ENCODE assay signal across 21 cellular contexts in the genomic region with DNA sequence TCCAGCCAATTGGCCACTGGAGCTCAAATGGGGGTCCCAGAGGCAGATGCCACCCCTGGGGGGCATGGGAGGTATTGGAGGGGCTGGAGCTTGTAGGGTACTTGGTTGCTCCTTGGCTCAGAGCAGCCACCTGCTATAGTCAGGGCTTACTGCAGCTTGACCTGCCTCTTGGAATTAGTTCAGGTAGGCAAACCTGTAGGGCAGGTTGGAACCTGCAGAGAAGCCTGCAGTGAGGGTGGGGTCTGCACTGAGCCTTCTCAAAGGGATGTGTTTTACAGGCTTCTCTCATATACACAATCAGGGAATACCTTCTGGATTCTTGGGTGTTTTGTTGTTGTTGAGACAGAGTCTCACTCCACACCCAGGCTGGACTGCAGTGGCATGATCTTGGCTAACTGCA.
DNase-seq lines count a peak whose midpoint lies in the region; ATAC-seq, FAIRE-seq and TF ChIP-seq lines count a peak whose summit lies in the region.
"Had no signal": no experiment of that assay in that cellular context is flagged by ENCODE, and none has a peak within 500 bp of the region (broad histone marks: within the 10 kb centered on the region; RNA-seq: fewer than 3 reads in every experiment).

No MANE protein-coding gene starts in this region.

- no peak overlapping the region for H3K18ac ChIP-seq in H1 (ENCODE audit: extremely low read depth, low read length)
- H3K18ac ChIP-seq in trophoblast cell (ENCODE audit: low read length): no peak overlapping the region

- no peak overlapping the region for H2BK5ac ChIP-seq in H1 (ENCODE audit: low read depth, low read length)
- no peak overlapping the region for H2BK5ac ChIP-seq in trophoblast cell (ENCODE audit: low read depth, low read length, poor library complexity)

- H3K27me3 Mint-ChIP-seq in activated CD4-positive, alpha-beta T cell treated with anti-CD3 and anti-CD28 coated beads, Interleukin-2, amount 10 ng/mL, durations not matched to agents 7 days and 5 days: no peaks in the 10 kb centered on the region

- H2AK5ac ChIP-seq in H1 (ENCODE audit: low read depth, low read length) (no peak overlapping the region), trophoblast cell (ENCODE audit: low read length) (no peak overlapping the region)

- no peak for TF ChIP-seq RAD21 in H1 (IDR thresholded peaks at IDR 0.05 in 1 of 2, conservative IDR thresholded peaks at IDR 0.05 in 1 of 2; ENCODE audit: low read depth in 2 of 2, low read length in 2 of 2)

- peak overlapping the region in 1 of 2 experiments; percentile 17; a peak in 1 of 4 replicates for H3K4me2 ChIP-seq in H1 (ENCODE audit: insufficient read depth in 1 of 2, low read depth in 2 of 2, low read length in 2 of 2)
- no peak overlapping the region for H3K4me2 ChIP-seq in trophoblast cell (ENCODE audit: low read length)
- H3K4me2 ChIP-seq: KMS-11 had no signal

- H3K4me1 ChIP-seq in H1 (replicated peaks in 1 of 4; ENCODE audit: control insufficient read depth in 3 of 4, insufficient read depth in 4 of 4, low read length in 3 of 4) (peaks cover 4 to 11% (median 5%) of the 10 kb centered on the region in 4 experiments; a peak in 4 of 7 replicates), trophoblast cell (ENCODE audit: control insufficient read depth in 1 of 2, insufficient read depth in 2 of 2, low read length in 2 of 2) (peaks cover 5 to 9% of the 10 kb centered on the region in 2 experiments), HAP-1 (no peaks in the 10 kb centered on the region)
- H3K4me1 ChIP-seq: stomach had no signal

- FAIRE-seq in H1 (lab: Jason Lieb, UNC): no peak
- FAIRE-seq: endothelial cell of umbilical vein had no signal

- H3K27ac Mint-ChIP-seq in activated CD4-positive, alpha-beta T cell treated with anti-CD3 and anti-CD28 coated beads, Interleukin-2, amount 10 ng/mL, durations not matched to agents 7 days and 5 days: no peak overlapping the region
- H3K27ac Mint-ChIP-seq: dendritic cell treated with granulocyte-macrophage colony-stimulating factor and Interleukin-4, amounts not matched to agents 40 ng/mL and 50 ng/mL, for 4 days; natural killer cell treated with Interleukin-12 subunit alpha and Interleukin-12 subunit beta and Interleukin-15 and Interleukin-18, amount 100 ng/mL, for 72 hours had no signal

- CTCF ChIA-PET in H1 (lab: Charles Lee; ENCODE audit: partially characterized antibody): interaction anchor here (0.8 to 2.8 kb wide), 11 partner anchors 8 to 233 kb away, joined by 3 to 20 read pairs (median 4); no protein-coding TSS in a partner anchor
- CTCF ChIA-PET in activated CD4-positive, alpha-beta T cell treated with anti-CD3 and anti-CD28 coated beads, Interleukin-2, amount 10 ng/mL, durations not matched to agents 7 days and 5 days (lab: Charles Lee): no interaction called here

- H3K9me3 ChIP-seq in H1 (ENCODE audit: insufficient read depth in 2 of 2, low read depth in 1 of 2, low read length in 1 of 2) (no peaks in the 10 kb centered on the region), trophoblast cell (ENCODE audit: insufficient read depth, low read depth, low read length) (no peaks in the 10 kb centered on the region), HAP-1 (no peaks in the 10 kb centered on the region)
- H3K9me3 ChIP-seq: stomach had no signal

- H4K91ac ChIP-seq in H1 (replicated peaks; ENCODE audit: insufficient read length, low read length) (no peak overlapping the region), trophoblast cell (ENCODE audit: low read depth, low read length) (no peak overlapping the region)

- POLR2A ChIA-PET in H1 (lab: Charles Lee; ENCODE audit: partially characterized antibody): interaction anchor here (0.8 to 1.3 kb wide), 3 partner anchors 9 to 124 kb away, joined by 3 read pairs; no protein-coding TSS in a partner anchor
- POLR2A ChIA-PET in activated CD4-positive, alpha-beta T cell treated with anti-CD3 and anti-CD28 coated beads, Interleukin-2, amount 10 ng/mL, durations not matched to agents 7 days and 5 days (lab: Charles Lee): no interaction called here

- H4K8ac ChIP-seq in H1 (ENCODE audit: extremely low read depth, insufficient read depth, low read length): no peak overlapping the region; the same call in 1 of the 2 replicates
- no peak overlapping the region for H4K8ac ChIP-seq in trophoblast cell (ENCODE audit: low read depth, low read length)

- no peaks in the 10 kb centered on the region for H3K27me3 ChIP-seq in H1 (replicated peaks in 1 of 4; ENCODE audit: control insufficient read depth in 3 of 4, extremely low read depth in 1 of 4, insufficient read depth in 3 of 4, low read length in 3 of 4)
- H3K27me3 ChIP-seq in trophoblast cell (ENCODE audit: insufficient read depth, low read length): no peaks in the 10 kb centered on the region
- no peaks in the 10 kb centered on the region for H3K27me3 ChIP-seq in HAP-1 (ENCODE audit: low read depth)
- H3K27me3 ChIP-seq: stomach had no signal

- no peaks in the 10 kb centered on the region for H4K20me1 ChIP-seq in H1 (replicated peaks in 1 of 2; ENCODE audit: control insufficient read depth in 1 of 2, insufficient read depth in 2 of 2, low read length in 2 of 2)

- in situ Hi-C loops in HAP-1 (cut with MboI; ENCODE audit: low sequenced_read_pairs): loop anchor here (25.0 kb wide), 1 partner anchor 460 kb away; no protein-coding TSS in a partner anchor

- no peak for TF ChIP-seq POLR2A in H1 (IDR thresholded peaks at IDR 0.05; ENCODE audit: control extremely low read depth in 1 of 2, low read depth in 2 of 2, low read length in 2 of 2)

- TF ChIP-seq EP300 in H1 (IDR thresholded peaks at IDR 0.05; ENCODE audit: borderline replicate concordance in 1 of 2, low read depth in 2 of 2, low read length in 2 of 2): no peak

- H2BK20ac ChIP-seq in H1 (ENCODE audit: low read length): no peak overlapping the region

- H3K56ac ChIP-seq in H1 (replicated peaks; ENCODE audit: insufficient read length, low read depth, low read length): no peak overlapping the region

- H3K79me2 ChIP-seq in H1 (ENCODE audit: control insufficient read depth in 1 of 2, insufficient read depth in 2 of 2, low read length in 2 of 2): no peaks in the 10 kb centered on the region
- H3K79me2 ChIP-seq in trophoblast cell (ENCODE audit: control insufficient read depth, insufficient read depth, low read length, poor library complexity): no peaks in the 10 kb centered on the region

- TF ChIP-seq CTCF in LNCaP clone FGC (IDR thresholded peaks at IDR 0.05; ENCODE audit: control insufficient read depth, extremely low read depth, insufficient read depth) (no peak), H1 (IDR thresholded peaks at IDR 0.05; ENCODE audit: control extremely low read depth in 1 of 3, insufficient read depth in 1 of 3, low read depth in 1 of 3, low read length in 3 of 3) (no peak)

- peak; percentile 34 for DNase-seq in NCI-H146 (lab: John Stamatoyannopoulos, UW)
- DNase-seq in NCI-H146 treated with DMSO at 0.1 percent for 48 hours (lab: John Stamatoyannopoulos, UW; ENCODE audit: unreplicated experiment): no peak
- peak; percentile 62 for DNase-seq in LNCaP clone FGC (ENCODE audit: low read depth)
- peak in 1 of 2 experiments; percentile 52 for DNase-seq in H1 (ENCODE audit: low read depth in 1 of 2, low spot score in 2 of 2)
- DNase-seq in trophoblast cell: peak; percentile 44 to 54
- DNase-seq in activated CD4-positive, alpha-beta T cell treated with anti-CD3 and anti-CD28 coated beads, Interleukin-2, amount 10 ng/mL, durations not matched to agents 7 days and 5 days: no peak
- no peak for DNase-seq in HAP-1 (ENCODE audit: low spot score in 2 of 2)
- DNase-seq: activated CD4-positive, alpha-beta T cell treated with anti-CD3 and anti-CD28 coated beads, Interleukin-2, amount 50 U/mL, for 1 hour; activated gamma-delta T cell; C1 segment of cervical spinal cord; DND-41; foreskin melanocyte; NCI-H1048; stimulated activated CD4-positive, alpha-beta T cell treated with anti-CD3 and anti-CD28 coated beads, Interleukin-2, amount 100 ng/mL, for 48 hours; stomach had no signal

- H4K5ac ChIP-seq in H1 (ENCODE audit: insufficient read length, low read depth, low read length): no peak overlapping the region

- H3K27ac ChIP-seq in H1 (ENCODE audit: low read depth, low read length) (no peak overlapping the region), trophoblast cell (ENCODE audit: low read depth, low read length) (no peak overlapping the region)
- H3K27ac ChIP-seq: KMS-11, stomach had no signal

- H2BK120ac ChIP-seq in H1 (replicated peaks; ENCODE audit: low read depth, low read length): no peak overlapping the region
- no peak overlapping the region for H2BK120ac ChIP-seq in trophoblast cell (ENCODE audit: insufficient read depth, low read length, poor library complexity)

- H3K4me3 Mint-ChIP-seq in activated CD4-positive, alpha-beta T cell treated with anti-CD3 and anti-CD28 coated beads, Interleukin-2, amount 10 ng/mL, durations not matched to agents 7 days and 5 days: no peak overlapping the region
- H3K4me3 Mint-ChIP-seq: dendritic cell treated with granulocyte-macrophage colony-stimulating factor and Interleukin-4, amounts not matched to agents 40 ng/mL and 50 ng/mL, for 4 days; natural killer cell treated with Interleukin-12 subunit alpha and Interleukin-12 subunit beta and Interleukin-15 and Interleukin-18, amount 100 ng/mL, for 72 hours had no signal

- H3K9ac ChIP-seq in H1 (replicated peaks in 1 of 4; ENCODE audit: extremely low read depth in 1 of 4, low read depth in 3 of 4, low read length in 3 of 4): no peak overlapping the region
- H3K9ac ChIP-seq in trophoblast cell (ENCODE audit: low read length): no peak overlapping the region
- H3K9ac ChIP-seq: KMS-11 had no signal

- H3K4ac ChIP-seq in H1 (replicated peaks; ENCODE audit: insufficient read length, low read depth, low read length) (no peak overlapping the region), trophoblast cell (ENCODE audit: low read depth, low read length) (no peak overlapping the region)

- H3K14ac ChIP-seq in H1 (ENCODE audit: insufficient read length) (no peak overlapping the region), trophoblast cell (ENCODE audit: low read length) (no peak overlapping the region)

- no peak overlapping the region for H3K23ac ChIP-seq in H1 (ENCODE audit: insufficient read length)
- no peak overlapping the region for H3K23ac ChIP-seq in trophoblast cell (ENCODE audit: low read length)

- no peaks in the 10 kb centered on the region for H3K36me3 ChIP-seq in H1 (ENCODE audit: control insufficient read depth in 2 of 4, insufficient read depth in 4 of 4, low read length in 3 of 4)
- no peaks in the 10 kb centered on the region for H3K36me3 ChIP-seq in trophoblast cell (ENCODE audit: control insufficient read depth in 1 of 2, insufficient read depth in 2 of 2, low read length in 2 of 2)
- no peaks in the 10 kb centered on the region for H3K36me3 ChIP-seq in HAP-1 (replicated peaks)
- H3K36me3 ChIP-seq: stomach had no signal

- H2BK15ac ChIP-seq in H1 (ENCODE audit: low read length): no peak overlapping the region

- H2BK12ac ChIP-seq in H1 (ENCODE audit: low read depth, low read length) (no peak overlapping the region), trophoblast cell (ENCODE audit: low read length) (no peak overlapping the region)

- no peaks in the 10 kb centered on the region for H3K23me2 ChIP-seq in H1 (ENCODE audit: low read depth, low read length)

- H2AFZ ChIP-seq in H1 (ENCODE audit: low read length) (no peak overlapping the region), trophoblast cell (ENCODE audit: insufficient read depth, low read length, poor library complexity) (no peak overlapping the region)

- peaks cover 2% of the 10 kb centered on the region for H3K4me1 Mint-ChIP-seq in activated CD4-positive, alpha-beta T cell treated with anti-CD3 and anti-CD28 coated beads, Interleukin-2, amount 10 ng/mL, durations not matched to agents 7 days and 5 days

- H3K36me3 Mint-ChIP-seq in activated CD4-positive, alpha-beta T cell treated with anti-CD3 and anti-CD28 coated beads, Interleukin-2, amount 10 ng/mL, durations not matched to agents 7 days and 5 days (ENCODE audit: low read depth): no peaks in the 10 kb centered on the region
- H3K36me3 Mint-ChIP-seq: natural killer cell treated with Interleukin-12 subunit alpha and Interleukin-12 subunit beta and Interleukin-15 and Interleukin-18, amount 100 ng/mL, for 72 hours had no signal

- no peaks in the 10 kb centered on the region for H3K79me1 ChIP-seq in H1 (ENCODE audit: low read depth, low read length)
- H3K79me1 ChIP-seq in trophoblast cell (ENCODE audit: low read length): no peaks in the 10 kb centered on the region

- H3K4me3 ChIP-seq in LNCaP clone FGC (ENCODE audit: low read depth, low read length): no peak overlapping the region
- H3K4me3 ChIP-seq in H1 (ENCODE audit: extremely low read depth in 1 of 4, insufficient read depth in 2 of 4, low read depth in 3 of 4, low read length in 4 of 4): no peak overlapping the region
- H3K4me3 ChIP-seq in trophoblast cell (ENCODE audit: low read depth, low read length): no peak overlapping the region
- no peak overlapping the region for H3K4me3 ChIP-seq in HAP-1
- H3K4me3 ChIP-seq: skin epidermis, stomach had no signal

- H3K9me3 Mint-ChIP-seq in activated CD4-positive, alpha-beta T cell treated with anti-CD3 and anti-CD28 coated beads, Interleukin-2, amount 10 ng/mL, durations not matched to agents 7 days and 5 days: no peaks in the 10 kb centered on the region
- H3K9me3 Mint-ChIP-seq: dendritic cell treated with granulocyte-macrophage colony-stimulating factor and Interleukin-4, amounts not matched to agents 40 ng/mL and 50 ng/mL, for 4 days; natural killer cell treated with Interleukin-12 subunit alpha and Interleukin-12 subunit beta and Interleukin-15 and Interleukin-18, amount 100 ng/mL, for 72 hours had no signal

- ATAC-seq in HG03139 (IDR thresholded peaks at IDR 0.05; ENCODE audit: unreplicated experiment): no peak
- ATAC-seq: natural killer cell treated with Interleukin-12 subunit alpha and Interleukin-12 subunit beta and Interleukin-15 and Interleukin-18, amount 100 ng/mL, for 72 hours had no signal

- H4K12ac ChIP-seq in trophoblast cell (ENCODE audit: low read depth, low read length): no peak overlapping the region

Comparison
In these comparisons a context has a peak if more than half of its experiments do, and no peak if none do; other contexts are left out.
1. DNase-seq: peak in NCI-H146 (single experiment), LNCaP clone FGC (single experiment) and trophoblast cell (2 of 2); none in NCI-H146 treated with DMSO at 0.1 percent for 48 hours (single experiment), activated CD4-positive, alpha-beta T cell treated with anti-CD3 and anti-CD28 coated beads, Interleukin-2, amount 10 ng/mL, durations not matched to agents 7 days and 5 days (single experiment) and HAP-1 (0 of 2).